8 cellular contexts compared by ENCODE assay signal in the genomic region with DNA sequence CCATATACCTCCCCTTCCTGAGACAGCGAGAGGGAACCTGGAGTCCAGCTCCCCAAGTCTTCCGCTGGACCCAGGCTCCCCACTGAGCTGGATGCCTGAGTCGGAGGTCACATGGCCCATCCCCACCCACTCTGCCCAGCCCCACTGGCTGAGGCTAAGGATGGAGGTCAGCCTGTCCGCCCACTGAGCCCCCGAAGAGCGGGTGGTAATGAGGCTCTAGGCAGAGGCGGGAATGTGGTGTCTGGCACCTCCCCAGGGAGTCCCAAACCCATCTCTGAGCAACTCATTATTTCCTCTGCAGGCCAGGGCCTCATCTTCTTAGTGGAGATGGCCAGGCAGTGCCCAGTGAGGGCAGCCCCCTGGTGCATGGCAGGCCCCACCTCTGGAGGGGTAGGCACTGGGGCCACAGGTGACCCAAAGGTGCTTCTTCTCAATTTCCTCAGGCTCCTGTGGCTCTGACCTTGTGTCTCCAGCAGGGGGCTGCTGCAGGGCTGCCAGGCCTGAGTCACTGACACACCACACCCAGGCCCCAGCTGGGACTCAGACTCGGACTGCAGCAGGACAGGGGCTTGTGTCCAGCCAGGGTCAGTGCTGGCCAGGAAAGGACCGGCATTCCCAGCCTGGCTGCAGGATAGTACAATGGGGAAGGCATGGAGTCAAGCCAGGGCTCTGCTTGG. TPM values are rescaled to one million over a fixed set of nuclear protein-coding genes. Genes with fewer than 3 reads are reported as not detected.
A peak's percentile ranks its signal among the peaks of the same experiment; 100 is the strongest.
DNase-seq lines count a peak whose midpoint lies in the region; TF ChIP-seq lines count a peak whose summit lies in the region.

No MANE protein-coding gene starts in this region.

- H3K4me1 ChIP-seq in MM.1S (ENCODE audit: low read length), result no peaks in the 10 kb centered on the region
- H3K4me1 ChIP-seq in testis, result peaks cover 11% of the 10 kb centered on the region

- DNase-seq in NOMO-1 (lab: John Stamatoyannopoulos, UW; ENCODE audit: unreplicated experiment in 2 of 2) (peak; percentile 11 to 13), NOMO-1 treated with dmso at 0.1 percent for 144 hours (lab: John Stamatoyannopoulos, UW; ENCODE audit: unreplicated experiment) (no peak), MM.1S (peak; percentile 61), dorsolateral prefrontal cortex (no peak), mucosa of gallbladder (ENCODE audit: low spot score) (peak; percentile 33), testis (peak; percentile 61), DMS79 treated with DMSO at 0.1 percent for 48 hours (lab: John Stamatoyannopoulos, UW) (no peak)
- peak; percentile 23 to 32 for DNase-seq in activated CD4-positive, alpha-beta T cell treated with anti-CD3 and anti-CD28 coated beads for 24 hours (ENCODE audit: low read depth in 2 of 2)

- 75% methylated on average over 2 to 9 of the region's 9 CpGs for WGBS in testis, 2 donors

- TF ChIP-seq CTCF in MM.1S (IDR thresholded peaks at IDR 0.05; ENCODE audit: low read length), result peak; percentile 55
- TF ChIP-seq CTCF in dorsolateral prefrontal cortex (IDR thresholded peaks at IDR 0.05 in 54 of 56, conservative IDR thresholded peaks at IDR 0.05 in 2 of 56; ENCODE audit: low read depth in 1 of 56, partially characterized antibody in 56 of 56), result peak in 36 of 56 donors; percentile 7 to 53 (median 32)
- TF ChIP-seq CTCF in testis (IDR thresholded peaks at IDR 0.05), result peak in 2 of 3 experiments; percentile 29 to 30

- no peak overlapping the region for H3K9ac ChIP-seq in MM.1S (ENCODE audit: low read length)

- 0 out of 2 replicates have a peak, but pooled peaks cover 4% of the 10 kb centered on the region for H4K20me1 ChIP-seq in MM.1S (ENCODE audit: insufficient read depth, low read length)

- no peaks in the 10 kb centered on the region for H3K9me2 ChIP-seq in MM.1S (replicated peaks; ENCODE audit: insufficient read depth, low read length)

- intact Hi-C loops in dorsolateral prefrontal cortex (cut with DNase I), result loop anchor here in 1 of 2 donors (5.0 kb wide), 3 partner anchors 37 to 202 kb away; no protein-coding TSS in a partner anchor
- intact Hi-C loops in testis (cut with DNase I; ENCODE audit: low total_unique reads), result no loop called here

- TF ChIP-seq POLR2A in testis (IDR thresholded peaks at IDR 0.05), result no peak

- no peak overlapping the region for H3K4me2 ChIP-seq in MM.1S (ENCODE audit: low read depth, low read length)

- H3K27me3 ChIP-seq in MM.1S (replicated peaks; ENCODE audit: insufficient read depth, low read length), result no peaks in the 10 kb centered on the region
- H3K27me3 ChIP-seq in dorsolateral prefrontal cortex, result no peaks in the 10 kb centered on the region
- H3K27me3 ChIP-seq in testis, result no peaks in the 10 kb centered on the region

- no peaks in the 10 kb centered on the region for H3F3A ChIP-seq in MM.1S (ENCODE audit: insufficient read depth, low read length)

- H3K27ac ChIP-seq in MM.1S (ENCODE audit: low read length), result no peak overlapping the region
- H3K27ac ChIP-seq in dorsolateral prefrontal cortex, result peak overlapping the region in 35 of 59 donors; percentile 2 to 82 (median 35)
- no peak overlapping the region for H3K27ac ChIP-seq in testis

- no peaks in the 10 kb centered on the region for H3K36me3 ChIP-seq in MM.1S (replicated peaks; ENCODE audit: insufficient read depth, low read length)
- H3K36me3 ChIP-seq in testis (ENCODE audit: low read depth, missing control alignments), result no peaks in the 10 kb centered on the region

- H3K9me3 ChIP-seq in MM.1S (replicated peaks; ENCODE audit: insufficient read depth, low read length), result no peaks in the 10 kb centered on the region
- H3K9me3 ChIP-seq in testis, result no peaks in the 10 kb centered on the region

- no peak overlapping the region for H3K4me3 ChIP-seq in MM.1S (ENCODE audit: low read length)
- no peak overlapping the region for H3K4me3 ChIP-seq in dorsolateral prefrontal cortex
- H3K4me3 ChIP-seq in testis, result no peak overlapping the region

- no peaks in the 10 kb centered on the region for H3K79me2 ChIP-seq in MM.1S (ENCODE audit: low read length)

- no peak overlapping the region for H2AFZ ChIP-seq in MM.1S (ENCODE audit: low read length)

RNA-seq across cellular contexts. Expression of gene PDE2A, which starts 10.2 kb away (rescaled TPM):
- total RNA-seq in dorsolateral prefrontal cortex (100 to 1,000 TPM in 119 of 120 experiments, 10 to 100 TPM in 1; 92.8 to 412 (median 240) TPM), mucosa of gallbladder (23.7 TPM), testis (10 to 100 TPM; 15.2 to 20.6 TPM)
- 14.1 TPM for polyA plus RNA-seq in testis (ENCODE audit: insufficient read depth, low read depth, low replicate concordance)

Comparison
In these comparisons a context has a peak if more than half of its experiments do, and no peak if none do; other contexts are left out.
1. DNase-seq: peak in NOMO-1 (2 of 2), MM.1S (single experiment), activated CD4-positive, alpha-beta T cell treated with anti-CD3 and anti-CD28 coated beads for 24 hours (2 of 2), mucosa of gallbladder (single experiment) and testis (single experiment); none in NOMO-1 treated with dmso at 0.1 percent for 144 hours (single experiment), dorsolateral prefrontal cortex (0 of 10) and DMS79 treated with DMSO at 0.1 percent for 48 hours (single experiment).
2. H3K27ac ChIP-seq: peak in dorsolateral prefrontal cortex (35 of 59); none in MM.1S (single experiment) and testis (0 of 2).
3. Peak in every context shown above with its lines, with median percentiles within 50 percentile points of each other: CTCF ChIP-seq.